ENCODE assay signal across 20 cellular contexts in genomic region chr2:164335947-164336346, GRCh38.
A peak's percentile ranks its signal among the peaks of the same experiment; 100 is the strongest.
DNase-seq lines count a peak whose midpoint lies in the region; ATAC-seq and TF ChIP-seq lines count a peak whose summit lies in the region.
"Had no signal": no experiment of that assay in that cellular context is flagged by ENCODE, and none has a peak within 500 bp of the region (broad histone marks: within the 10 kb centered on the region; RNA-seq: fewer than 3 reads in every experiment).

No MANE protein-coding gene starts in this region.

- TF ChIP-seq CTCF in left lung (IDR thresholded peaks at IDR 0.05) (no peak), psoas muscle (IDR thresholded peaks at IDR 0.05) (no peak)

- no peak overlapping the region for H3K4me3 ChIP-seq in left lung
- H3K4me3 ChIP-seq in psoas muscle, result no peak overlapping the region
- H3K4me3 ChIP-seq: stomach, tibial artery had no signal

- no peaks in the 10 kb centered on the region for H3K36me3 ChIP-seq in left lung
- H3K36me3 ChIP-seq in psoas muscle (ENCODE audit: insufficient read depth in 1 of 2, low read depth in 1 of 2), result no peaks in the 10 kb centered on the region
- H3K36me3 ChIP-seq: stomach, tibial artery had no signal

- intact Hi-C loops in left lung (cut with DNase I), result no loop called here
- intact Hi-C loops in psoas muscle (cut with DNase I), result no loop called here
- intact Hi-C loops in Right ventricle myocardium inferior (cut with DNase I), result no loop called here

- DNase-seq in DMS79 (lab: John Stamatoyannopoulos, UW) (peak; percentile 18), NCI-H1436 (lab: John Stamatoyannopoulos, UW) (peak; percentile 15), NCI-H748 treated with DMSO at 0.1 percent for 48 hours (lab: John Stamatoyannopoulos, UW) (peak; percentile 34), left lung (no peak), psoas muscle (no peak), COLO829 (ENCODE audit: low spot score) (no peak), Right ventricle myocardium inferior (ENCODE audit: missing footprints) (no peak)
- no peak for DNase-seq in effector CD4-positive, alpha-beta T cell
- DNase-seq: activated CD4-positive, alpha-beta T cell treated with anti-CD3 and anti-CD28 coated beads, Interleukin-2, amount 50 U/mL, for 1 hour; activated CD8-positive, alpha-beta memory T cell treated with anti-CD3 and anti-CD28 coated beads, Interleukin-2, amount 50 U/mL, for 48 hours; aorta; caudate nucleus; islet precursor cell; NCI-H2029; stomach; tibial artery had no signal

- H3K4me1 ChIP-seq in left lung, result no peaks in the 10 kb centered on the region
- H3K4me1 ChIP-seq in psoas muscle, result no peaks in the 10 kb centered on the region
- H3K4me1 ChIP-seq: stomach, tibial artery had no signal

- 51 to 56% (median 56%) methylated on average over 2 of the region's 2 CpGs for WGBS in psoas muscle, 3 donors

- peak; percentile 100 for ATAC-seq in left lung
- ATAC-seq in psoas muscle, result no peak
- no peak for ATAC-seq in Right ventricle myocardium inferior
- ATAC-seq: activated naive CD4-positive, alpha-beta T cell treated with anti-CD3 and anti-CD28 coated beads, Interleukin-2, amount 50 U/mL, for 72 hours; activated T-helper 17 cell treated with anti-CD3 and anti-CD28 coated beads, Interleukin-2, amount 50 U/mL, for 72 hours had no signal

- H3K27me3 ChIP-seq in left lung (no peaks in the 10 kb centered on the region), psoas muscle (ENCODE audit: insufficient read depth in 3 of 3, low read length in 2 of 3) (no peaks in the 10 kb centered on the region)
- H3K27me3 ChIP-seq: stomach, tibial artery had no signal

- H3K27ac ChIP-seq in left lung (no peak overlapping the region), psoas muscle (no peak overlapping the region)
- H3K27ac ChIP-seq: C4-2B, stomach, tibial artery, VCaP had no signal

- H3K9me3 ChIP-seq in left lung (no peaks in the 10 kb centered on the region), psoas muscle (no peaks in the 10 kb centered on the region)
- H3K9me3 ChIP-seq: tibial artery had no signal

Comparison
In these comparisons a context has a peak if more than half of its experiments do, and no peak if none do; other contexts are left out.
1. DNase-seq: peak in DMS79 (single experiment), NCI-H1436 (single experiment) and NCI-H748 treated with DMSO at 0.1 percent for 48 hours (single experiment); none in left lung (0 of 2), effector CD4-positive, alpha-beta T cell (single experiment), psoas muscle (0 of 2), COLO829 (single experiment) and Right ventricle myocardium inferior (single experiment).